Comparison of ENCODE assay signal across 11 cellular contexts in genomic region chr10:58157076-58157766, GRCh38.
DNase-seq lines count a peak whose midpoint lies in the region; ATAC-seq and FAIRE-seq lines count a peak whose summit lies in the region.
"Had no signal": no experiment of that assay in that cellular context is flagged by ENCODE, and none has a peak within 500 bp of the region (broad histone marks: within the 10 kb centered on the region; RNA-seq: fewer than 3 reads in every experiment).

No MANE protein-coding gene starts in this region.

- H3K4me3 ChIP-seq in trophoblast cell (ENCODE audit: low read depth, low read length): no peak overlapping the region
- H3K4me3 ChIP-seq in naive thymus-derived CD4-positive, alpha-beta T cell (ENCODE audit: low read length): no peak overlapping the region

- H3K4me1 ChIP-seq in trophoblast cell (ENCODE audit: control insufficient read depth in 1 of 2, insufficient read depth in 2 of 2, low read length in 2 of 2): no peaks in the 10 kb centered on the region
- H3K4me1 ChIP-seq in naive thymus-derived CD4-positive, alpha-beta T cell (ENCODE audit: control insufficient read depth in 2 of 2, insufficient read depth in 2 of 2, low read length in 2 of 2): no peaks in the 10 kb centered on the region

- no peak overlapping the region for H2AK5ac ChIP-seq in trophoblast cell (ENCODE audit: low read length)

- no peak overlapping the region for H2BK12ac ChIP-seq in trophoblast cell (ENCODE audit: low read length)

- H3K9me3 Mint-ChIP-seq in naive thymus-derived CD4-positive, alpha-beta T cell: peaks cover 0 to 1% (median 0%) of the 10 kb centered on the region in 11 donors
- H3K9me3 Mint-ChIP-seq: stimulated activated memory B cell treated with anti-CD40 and anti-IgM and Interleukin-4, amounts not matched to agents 10 μg/mL and 1 μg/mL and 100 μg/mL, for 72 hours had no signal

- H3K36me3 ChIP-seq in trophoblast cell (ENCODE audit: control insufficient read depth in 1 of 2, insufficient read depth in 2 of 2, low read length in 2 of 2): no peaks in the 10 kb centered on the region
- no peaks in the 10 kb centered on the region for H3K36me3 ChIP-seq in naive thymus-derived CD4-positive, alpha-beta T cell (ENCODE audit: control insufficient read depth in 2 of 3, insufficient read depth in 3 of 3, low read length in 3 of 3)

- WGBS in trophoblast cell (ENCODE audit: extremely low coverage, insufficient coverage, insufficient read length): no CpG with 5 or more reads among the region's 7 CpGs

- H3K27me3 ChIP-seq in trophoblast cell (ENCODE audit: insufficient read depth, low read length): no peaks in the 10 kb centered on the region
- no peaks in the 10 kb centered on the region for H3K27me3 ChIP-seq in naive thymus-derived CD4-positive, alpha-beta T cell (ENCODE audit: control insufficient read depth in 2 of 2, insufficient read depth in 2 of 2, low read length in 2 of 2)

- ATAC-seq in naive thymus-derived CD4-positive, alpha-beta T cell: no peak
- ATAC-seq: stimulated activated memory B cell treated with anti-CD40 and anti-IgM and Interleukin-4, amounts not matched to agents 10 μg/mL and 1 μg/mL and 100 μg/mL, for 72 hours had no signal

- DNase-seq in AG20443 (ENCODE audit: low spot score): peak; percentile 87
- DNase-seq in HTR-8/SVneo (ENCODE audit: insufficient read length, low spot score): peak; percentile 50
- peak; percentile 55 for DNase-seq in SW480 (ENCODE audit: low spot score)
- DNase-seq in glomerular endothelial cell (ENCODE audit: extremely low read depth, low read depth, low spot score): peak; percentile 67
- DNase-seq in NCI-H1417 treated with DMSO at 0.1 percent for 48 hours (lab: John Stamatoyannopoulos, UW): no peak
- no peak for DNase-seq in trophoblast cell
- no peak for DNase-seq in frontal cortex (ENCODE audit: low spot score in 2 of 2)
- DNase-seq in naive thymus-derived CD4-positive, alpha-beta T cell: no peak
- DNase-seq: activated CD4-positive, alpha-beta T cell treated with anti-CD3 and anti-CD28 coated beads for 48 hours; GDM1 had no signal

- H3K23ac ChIP-seq in trophoblast cell (ENCODE audit: low read length): no peak overlapping the region

- peaks cover 19 to 38% (median 27%) of the 10 kb centered on the region in 5 donors for H3K27me3 Mint-ChIP-seq in naive thymus-derived CD4-positive, alpha-beta T cell

- H3K79me2 ChIP-seq in trophoblast cell (ENCODE audit: control insufficient read depth, insufficient read depth, low read length, poor library complexity): no peaks in the 10 kb centered on the region

- no peak overlapping the region for H3K18ac ChIP-seq in trophoblast cell (ENCODE audit: low read length)

- H3K4ac ChIP-seq in trophoblast cell (ENCODE audit: low read depth, low read length): no peak overlapping the region

- no peak overlapping the region for H4K91ac ChIP-seq in trophoblast cell (ENCODE audit: low read depth, low read length)

- no peaks in the 10 kb centered on the region for H3K79me1 ChIP-seq in trophoblast cell (ENCODE audit: low read length)

- no peak overlapping the region for H4K12ac ChIP-seq in trophoblast cell (ENCODE audit: low read depth, low read length)

- intact Hi-C loops in naive thymus-derived CD4-positive, alpha-beta T cell (cut with micrococcal nuclease): no loop called here

- FAIRE-seq in HTR-8/SVneo (lab: Jason Lieb, UNC): no peak
- FAIRE-seq in frontal cortex (lab: Jason Lieb, UNC): no peak

- H3K27ac Mint-ChIP-seq in naive thymus-derived CD4-positive, alpha-beta T cell: no peak overlapping the region
- H3K27ac Mint-ChIP-seq: stimulated activated memory B cell treated with anti-CD40 and anti-IgM and Interleukin-4, amounts not matched to agents 10 μg/mL and 1 μg/mL and 100 μg/mL, for 72 hours had no signal

- CTCF ChIA-PET in naive thymus-derived CD4-positive, alpha-beta T cell (lab: Charles Lee): no interaction called here

- no peaks in the 10 kb centered on the region for H3K36me3 Mint-ChIP-seq in naive thymus-derived CD4-positive, alpha-beta T cell
- H3K36me3 Mint-ChIP-seq: stimulated activated memory B cell treated with anti-CD40 and anti-IgM and Interleukin-4, amounts not matched to agents 10 μg/mL and 1 μg/mL and 100 μg/mL, for 72 hours had no signal

- H3K4me2 ChIP-seq in trophoblast cell (ENCODE audit: low read length): no peak overlapping the region

- H2BK5ac ChIP-seq in trophoblast cell (ENCODE audit: low read depth, low read length, poor library complexity): no peak overlapping the region

- H3K9me3 ChIP-seq in trophoblast cell (ENCODE audit: insufficient read depth, low read depth, low read length): no peaks in the 10 kb centered on the region
- H3K9me3 ChIP-seq in naive thymus-derived CD4-positive, alpha-beta T cell (ENCODE audit: control insufficient read depth in 2 of 3, low read length in 3 of 3): no peaks in the 10 kb centered on the region

- H4K8ac ChIP-seq in trophoblast cell (ENCODE audit: low read depth, low read length): no peak overlapping the region

- H2AFZ ChIP-seq in trophoblast cell (ENCODE audit: insufficient read depth, low read length, poor library complexity): no peak overlapping the region

- POLR2A ChIA-PET in naive thymus-derived CD4-positive, alpha-beta T cell (lab: Charles Lee): no interaction called here

- H3K27ac ChIP-seq in trophoblast cell (ENCODE audit: low read depth, low read length): no peak overlapping the region
- H3K27ac ChIP-seq in naive thymus-derived CD4-positive, alpha-beta T cell (ENCODE audit: low read depth, low read length): no peak overlapping the region

- no peak overlapping the region for H2BK120ac ChIP-seq in trophoblast cell (ENCODE audit: insufficient read depth, low read length, poor library complexity)

- no peak overlapping the region for H3K4me3 Mint-ChIP-seq in naive thymus-derived CD4-positive, alpha-beta T cell
- H3K4me3 Mint-ChIP-seq: stimulated activated memory B cell treated with anti-CD40 and anti-IgM and Interleukin-4, amounts not matched to agents 10 μg/mL and 1 μg/mL and 100 μg/mL, for 72 hours had no signal

- H3K9ac ChIP-seq in trophoblast cell (ENCODE audit: low read length): no peak overlapping the region

- H3K4me1 Mint-ChIP-seq in naive thymus-derived CD4-positive, alpha-beta T cell: no peaks in the 10 kb centered on the region
- H3K4me1 Mint-ChIP-seq: stimulated activated memory B cell treated with anti-CD40 and anti-IgM and Interleukin-4, amounts not matched to agents 10 μg/mL and 1 μg/mL and 100 μg/mL, for 72 hours had no signal

- H3K14ac ChIP-seq in trophoblast cell (ENCODE audit: low read length): no peak overlapping the region

Comparison
In these comparisons a context has a peak if more than half of its experiments do, and no peak if none do; other contexts are left out.
1. DNase-seq: peak in AG20443 (single experiment), HTR-8/SVneo (single experiment), SW480 (single experiment) and glomerular endothelial cell (single experiment); none in NCI-H1417 treated with DMSO at 0.1 percent for 48 hours (single experiment), trophoblast cell (0 of 2), frontal cortex (0 of 2) and naive thymus-derived CD4-positive, alpha-beta T cell (0 of 9).